ENCODE assay signal across 8 cellular contexts in genomic region chr11:68031136-68031459, GRCh38. TPM values are rescaled to one million over a fixed set of nuclear protein-coding genes. Genes with fewer than 3 reads are reported as not detected.
DNase-seq lines count a peak whose midpoint lies in the region; ATAC-seq, FAIRE-seq and TF ChIP-seq lines count a peak whose summit lies in the region.

No MANE protein-coding gene starts in this region.

- H3K4me3 ChIP-seq in HAP-1 (peak overlapping the region; percentile 82), skeletal muscle cell (ENCODE audit: low read depth, low read length) (peak overlapping the region; percentile 87)

- no peak for FAIRE-seq in GM12892 (lab: Jason Lieb, UNC)

- H3K36me3 Mint-ChIP-seq in WTC11 (peaks cover 9% of the 10 kb centered on the region), glutamatergic neuron (ENCODE audit: unreplicated experiment) (no peaks in the 10 kb centered on the region)

- in situ Hi-C loops in HAP-1 (cut with MboI; ENCODE audit: low sequenced_read_pairs): no loop called here

- no peak for TF ChIP-seq CTCF in WTC11 (IDR thresholded peaks at IDR 0.05)
- TF ChIP-seq CTCF in glutamatergic neuron (IDR thresholded peaks at IDR 0.05; ENCODE audit: partially characterized antibody, unreplicated experiment): no peak

- H3K4me1 ChIP-seq in HAP-1: peaks cover 8% of the 10 kb centered on the region

- no peak for TF ChIP-seq POLR2A in GM12892 (IDR thresholded peaks at IDR 0.05; ENCODE audit: low read depth, low read length)

- DNase-seq in HAP-1 (ENCODE audit: low spot score in 2 of 2) (no peak), WTC11 (ENCODE audit: low spot score) (no peak), glutamatergic neuron (no peak), skeletal muscle cell (ENCODE audit: low read depth) (no peak), NCI-H526 (lab: John Stamatoyannopoulos, UW) (no peak), GM12892 (ENCODE audit: insufficient read length) (no peak), OCI-M2 (lab: John Stamatoyannopoulos, UW; ENCODE audit: unreplicated experiment) (no peak)

- no peak for ATAC-seq in WTC11
- ATAC-seq in GM21737 (IDR thresholded peaks at IDR 0.05; ENCODE audit: unreplicated experiment): no peak

- peaks cover 19% of the 10 kb centered on the region for H3K4me1 Mint-ChIP-seq in WTC11
- H3K4me1 Mint-ChIP-seq in glutamatergic neuron (ENCODE audit: low read depth, unreplicated experiment): peaks cover 7% of the 10 kb centered on the region

- H3K27ac Mint-ChIP-seq in WTC11 (no peak overlapping the region), glutamatergic neuron (ENCODE audit: unreplicated experiment) (peak overlapping the region; percentile 76)

- H3K36me3 ChIP-seq in HAP-1 (replicated peaks): peaks cover 27% of the 10 kb centered on the region

- CTCF ChIA-PET in WTC11 (lab: Charles Lee): no interaction called here

- H3K4me3 Mint-ChIP-seq in WTC11 (peak overlapping the region; percentile 96), glutamatergic neuron (ENCODE audit: unreplicated experiment) (peak overlapping the region; percentile 96)

- POLR2A ChIA-PET in WTC11 (lab: Charles Lee): no interaction called here

- H3K9me3 Mint-ChIP-seq in WTC11 (no peaks in the 10 kb centered on the region), glutamatergic neuron (ENCODE audit: unreplicated experiment) (peaks cover 7% of the 10 kb centered on the region)

- no peaks in the 10 kb centered on the region for H3K27me3 Mint-ChIP-seq in WTC11 (ENCODE audit: low read depth)
- peaks cover 9% of the 10 kb centered on the region for H3K27me3 Mint-ChIP-seq in glutamatergic neuron (ENCODE audit: unreplicated experiment)

- no peaks in the 10 kb centered on the region for H3K27me3 ChIP-seq in HAP-1 (ENCODE audit: low read depth)

- peaks cover 2% of the 10 kb centered on the region; the same call in 1 of the 2 replicates for H3K9me3 ChIP-seq in HAP-1

TF ChIP-seq in WTC11, 78 proteins besides CTCF, POLR2A, EP300 and RAD21:
- TF ChIP-seq, protein P1, sequence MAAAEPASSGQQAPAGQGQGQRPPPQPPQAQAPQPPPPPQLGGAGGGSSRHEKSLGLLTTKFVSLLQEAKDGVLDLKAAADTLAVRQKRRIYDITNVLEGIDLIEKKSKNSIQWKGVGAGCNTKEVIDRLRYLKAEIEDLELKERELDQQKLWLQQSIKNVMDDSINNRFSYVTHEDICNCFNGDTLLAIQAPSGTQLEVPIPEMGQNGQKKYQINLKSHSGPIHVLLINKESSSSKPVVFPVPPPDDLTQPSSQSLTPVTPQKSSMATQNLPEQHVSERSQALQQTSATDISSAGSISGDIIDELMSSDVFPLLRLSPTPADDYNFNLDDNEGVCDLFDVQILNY (CRISPR knock-in tag; IDR thresholded peaks at IDR 0.05): no peak
- TF ChIP-seq MYBL2 (CRISPR knock-in tag; IDR thresholded peaks at IDR 0.05): peak; percentile 13; the same call in 1 of the 2 replicates

RNA-seq across cellular contexts. Expression of gene NDUFS8, which starts 0.6 kb away (rescaled TPM):
- 221 to 247 TPM (median 240 TPM) in 3 replicates for total RNA-seq in WTC11 (2021)
- total RNA-seq in glutamatergic neuron (ENCODE audit: unreplicated experiment): 136 TPM
- 67.3 TPM for polyA plus RNA-seq in GM12892 (2012; ENCODE audit: missing spikeins)

RNA-seq across cellular contexts. Expression of gene TCIRG1, which starts 7.7 kb away (rescaled TPM):
- total RNA-seq in WTC11 (2021) (50.7 to 51.7 TPM (median 51.1 TPM) in 3 replicates), glutamatergic neuron (ENCODE audit: unreplicated experiment) (47.2 TPM)
- 32.9 TPM for polyA plus RNA-seq in GM12892 (2012; ENCODE audit: missing spikeins)

RNA-seq across cellular contexts. Expression of gene ALDH3B1, which starts 21.0 kb away (rescaled TPM):
- 0.30 to 0.53 TPM (median 0.46 TPM) in 3 replicates for total RNA-seq in WTC11 (2021)
- 0.22 TPM for total RNA-seq in glutamatergic neuron (ENCODE audit: unreplicated experiment)
- polyA plus RNA-seq in GM12892 (2012; ENCODE audit: missing spikeins): 0.13 TPM

RNA-seq across cellular contexts. Expression of gene UNC93B1, which starts 27.2 kb away (rescaled TPM):
- total RNA-seq in WTC11 (2021) (27.7 to 29.7 TPM (median 27.9 TPM) in 3 replicates), glutamatergic neuron (ENCODE audit: unreplicated experiment) (0.86 TPM)
- 19.5 TPM for polyA plus RNA-seq in GM12892 (2012; ENCODE audit: missing spikeins)
